ENCODE assay signal across 8 cellular contexts in the genomic region with DNA sequence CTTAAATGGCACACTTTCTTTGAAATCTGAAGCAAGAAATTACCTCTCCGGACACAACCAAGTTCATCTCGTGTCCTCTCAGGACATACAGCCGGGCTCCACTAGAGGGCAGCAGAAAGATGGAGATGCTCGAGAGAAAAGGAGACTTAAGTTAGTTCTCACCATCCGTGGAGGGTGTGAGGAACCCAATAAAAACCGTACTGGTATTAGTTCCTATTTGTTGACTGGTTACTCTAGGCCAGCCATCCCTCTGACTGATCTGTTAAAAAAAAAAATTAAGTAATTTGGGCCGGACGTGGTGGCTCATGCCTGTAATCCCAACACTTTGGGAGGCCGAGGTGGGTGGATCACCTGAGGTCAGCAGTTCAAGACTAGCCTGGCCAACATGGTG. TPM values are rescaled to one million over a fixed set of nuclear protein-coding genes. Genes with fewer than 3 reads are reported as not detected.
DNase-seq lines count a peak whose midpoint lies in the region; ATAC-seq and TF ChIP-seq lines count a peak whose summit lies in the region.

No MANE protein-coding gene starts in this region.

- no peak overlapping the region for H3K4me3 ChIP-seq in HEK293 (ENCODE audit: low read depth, low read length)

- H3K4me1 ChIP-seq in HEK293 (ENCODE audit: control insufficient read depth, insufficient read depth, low read length), result peaks cover 9% of the 10 kb centered on the region

- peaks cover 21% of the 10 kb centered on the region for H3K4me1 Mint-ChIP-seq in CD14-positive monocyte
- peaks cover 22% of the 10 kb centered on the region for H3K4me1 Mint-ChIP-seq in central memory CD8-positive, alpha-beta T cell

- no peaks in the 10 kb centered on the region for H3K9me3 Mint-ChIP-seq in CD14-positive monocyte
- no peaks in the 10 kb centered on the region for H3K9me3 Mint-ChIP-seq in central memory CD8-positive, alpha-beta T cell

- no peaks in the 10 kb centered on the region for H3K36me3 ChIP-seq in HEK293 (ENCODE audit: control insufficient read depth in 2 of 2, insufficient read depth in 1 of 2, low read length in 2 of 2)

- peak; percentile 9 for ATAC-seq in central memory CD8-positive, alpha-beta T cell (replicated peaks; ENCODE audit: extremely low read depth, poor library complexity, severe bottlenecking)
- no peak for ATAC-seq in GM21381 (IDR thresholded peaks at IDR 0.05; ENCODE audit: unreplicated experiment)

- peaks cover 22 to 53% (median 22%) of the 10 kb centered on the region in 3 donors for H3K27me3 Mint-ChIP-seq in CD14-positive monocyte (ENCODE audit: low read depth in 3 of 3)
- peaks cover 4% of the 10 kb centered on the region for H3K27me3 Mint-ChIP-seq in central memory CD8-positive, alpha-beta T cell

- CTCF ChIA-PET in HEK293 (lab: Yijun Ruan, JAX), result interaction anchor here (0.7 to 25.1 kb wide), 29 partner anchors 10 to 575 kb away, joined by 3 to 768 read pairs (median 5); partner anchors contain the start of gene SEMA7A

- no peaks in the 10 kb centered on the region for H3K9me3 ChIP-seq in HEK293 (ENCODE audit: control insufficient read depth, insufficient read depth, low read depth, low read length)

- no peak overlapping the region for H3K27ac Mint-ChIP-seq in CD14-positive monocyte
- H3K27ac Mint-ChIP-seq in central memory CD8-positive, alpha-beta T cell (ENCODE audit: low read depth), result no peak overlapping the region

- DNase-seq in CD14-positive monocyte (ENCODE audit: low spot score) (peak; percentile 72), NCI-H510A (lab: John Stamatoyannopoulos, UW) (peak; percentile 34), kidney glomerular epithelial cell (lab: John Stamatoyannopoulos, UW) (peak; percentile 82)
- DNase-seq in activated CD4-positive, CD25-positive, alpha-beta regulatory T cell treated with anti-CD3 and anti-CD28 coated beads, Interleukin-2, amount 50 U/mL, for 72 hours, result peak; percentile 80
- peak; percentile 73 to 75 for DNase-seq in central memory CD8-positive, alpha-beta T cell (ENCODE audit: low spot score in 2 of 2)
- DNase-seq in stimulated activated CD4-positive, alpha-beta T cell treated with anti-CD3 and anti-CD28 coated beads, Interleukin-4, amount 100 ng/mL, for 24 hours, result peak; percentile 92

- H3K27ac ChIP-seq in HEK293 (ENCODE audit: extremely low read depth, low read depth, low read length), result no peak overlapping the region

- no peaks in the 10 kb centered on the region for H3K36me3 Mint-ChIP-seq in CD14-positive monocyte
- H3K36me3 Mint-ChIP-seq in central memory CD8-positive, alpha-beta T cell (ENCODE audit: insufficient read depth), result peaks cover 7% of the 10 kb centered on the region

- H3K4me3 Mint-ChIP-seq in CD14-positive monocyte, result peak overlapping the region in 1 of 2 donors; percentile 88
- peak overlapping the region; percentile 83 for H3K4me3 Mint-ChIP-seq in central memory CD8-positive, alpha-beta T cell

- TF ChIP-seq CTCF in CD14-positive monocyte (IDR thresholded peaks at IDR 0.05) (peak; percentile 87), HEK293 (tag by site-specific recombination; IDR thresholded peaks at IDR 0.05) (peak; percentile 80)

- intact Hi-C loops in CD14-positive monocyte (cut with micrococcal nuclease), result loop anchor here (2.0 to 10.0 kb wide), 2 partner anchors 64 to 390 kb away; no protein-coding TSS in a partner anchor

- POLR2A ChIA-PET in HEK293 (lab: Yijun Ruan, JAX), result interaction anchor here (1.1 kb wide), 1 partner anchor 241 kb away, joined by 3 read pairs; no protein-coding TSS in a partner anchor

TF ChIP-seq in HEK293, 187 proteins besides CTCF, POLR2A, EP300 and RAD21:
- TF ChIP-seq ZBTB8A (tag by site-specific recombination; IDR thresholded peaks at IDR 0.05) (peak; percentile 25; the same call in 1 of the 2 replicates), ZNF2 (tag by site-specific recombination; IDR thresholded peaks at IDR 0.05) (0 out of 2 replicates have a peak, but pooled peaks have one; percentile 20), ZNF341 (tag by site-specific recombination; IDR thresholded peaks at IDR 0.05; ENCODE audit: low read depth) (no peak), ZNF394 (tag by site-specific recombination; IDR thresholded peaks at IDR 0.05; ENCODE audit: borderline replicate concordance) (0 out of 2 replicates have a peak, but pooled peaks have one; percentile 15), ZSCAN30 (tag by site-specific recombination; IDR thresholded peaks at IDR 0.05) (peak; percentile 54; the same call in 1 of the 2 replicates), ZNF18 (tag by site-specific recombination; IDR thresholded peaks at IDR 0.05) (peak; percentile 80), ZNF677 (tag by site-specific recombination; IDR thresholded peaks at IDR 0.05) (no peak), GLI2 (tag by site-specific recombination; IDR thresholded peaks at IDR 0.05; ENCODE audit: borderline replicate concordance, low read depth) (no peak), ZNF658 (tag by site-specific recombination; IDR thresholded peaks at IDR 0.05) (no peak), ZNF366 (tag by site-specific recombination; conservative IDR thresholded peaks at IDR 0.05) (peak; percentile 48; the same call in 1 of the 2 replicates), ZNF416 (tag by site-specific recombination; IDR thresholded peaks at IDR 0.05) (no peak), ZNF654 (tag by site-specific recombination; IDR thresholded peaks at IDR 0.05; ENCODE audit: low read depth) (peak; percentile 73), ZNF791 (tag by site-specific recombination; IDR thresholded peaks at IDR 0.05) (no peak), SP7 (tag by site-specific recombination; IDR thresholded peaks at IDR 0.05) (peak; percentile 32; the same call in 1 of the 2 replicates), ZNF660 (tag by site-specific recombination; IDR thresholded peaks at IDR 0.05) (peak; percentile 71)
- TF ChIP-seq, protein P1, sequence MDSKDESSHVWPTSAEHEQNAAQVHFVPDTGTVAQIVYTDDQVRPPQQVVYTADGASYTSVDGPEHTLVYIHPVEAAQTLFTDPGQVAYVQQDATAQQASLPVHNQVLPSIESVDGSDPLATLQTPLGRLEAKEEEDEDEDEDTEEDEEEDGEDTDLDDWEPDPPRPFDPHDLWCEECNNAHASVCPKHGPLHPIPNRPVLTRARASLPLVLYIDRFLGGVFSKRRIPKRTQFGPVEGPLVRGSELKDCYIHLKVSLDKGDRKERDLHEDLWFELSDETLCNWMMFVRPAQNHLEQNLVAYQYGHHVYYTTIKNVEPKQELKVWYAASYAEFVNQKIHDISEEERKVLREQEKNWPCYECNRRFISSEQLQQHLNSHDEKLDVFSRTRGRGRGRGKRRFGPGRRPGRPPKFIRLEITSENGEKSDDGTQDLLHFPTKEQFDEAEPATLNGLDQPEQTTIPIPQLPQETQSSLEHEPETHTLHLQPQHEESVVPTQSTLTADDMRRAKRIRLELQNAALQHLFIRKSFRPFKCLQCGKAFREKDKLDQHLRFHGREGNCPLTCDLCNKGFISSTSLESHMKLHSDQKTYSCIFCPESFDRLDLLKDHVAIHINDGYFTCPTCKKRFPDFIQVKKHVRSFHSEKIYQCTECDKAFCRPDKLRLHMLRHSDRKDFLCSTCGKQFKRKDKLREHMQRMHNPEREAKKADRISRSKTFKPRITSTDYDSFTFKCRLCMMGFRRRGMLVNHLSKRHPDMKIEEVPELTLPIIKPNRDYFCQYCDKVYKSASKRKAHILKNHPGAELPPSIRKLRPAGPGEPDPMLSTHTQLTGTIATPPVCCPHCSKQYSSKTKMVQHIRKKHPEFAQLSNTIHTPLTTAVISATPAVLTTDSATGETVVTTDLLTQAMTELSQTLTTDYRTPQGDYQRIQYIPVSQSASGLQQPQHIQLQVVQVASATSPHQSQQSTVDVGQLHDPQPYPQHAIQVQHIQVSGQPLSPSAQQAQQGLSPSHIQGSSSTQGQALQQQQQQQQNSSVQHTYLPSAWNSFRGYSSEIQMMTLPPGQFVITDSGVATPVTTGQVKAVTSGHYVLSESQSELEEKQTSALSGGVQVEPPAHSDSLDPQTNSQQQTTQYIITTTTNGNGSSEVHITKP (tag by site-specific recombination; IDR thresholded peaks at IDR 0.05), result peak; percentile 79
- TF ChIP-seq, protein P2, sequence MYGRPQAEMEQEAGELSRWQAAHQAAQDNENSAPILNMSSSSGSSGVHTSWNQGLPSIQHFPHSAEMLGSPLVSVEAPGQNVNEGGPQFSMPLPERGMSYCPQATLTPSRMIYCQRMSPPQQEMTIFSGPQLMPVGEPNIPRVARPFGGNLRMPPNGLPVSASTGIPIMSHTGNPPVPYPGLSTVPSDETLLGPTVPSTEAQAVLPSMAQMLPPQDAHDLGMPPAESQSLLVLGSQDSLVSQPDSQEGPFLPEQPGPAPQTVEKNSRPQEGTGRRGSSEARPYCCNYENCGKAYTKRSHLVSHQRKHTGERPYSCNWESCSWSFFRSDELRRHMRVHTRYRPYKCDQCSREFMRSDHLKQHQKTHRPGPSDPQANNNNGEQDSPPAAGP (tag by site-specific recombination; IDR thresholded peaks at IDR 0.05), result 0 out of 2 replicates have a peak, but pooled peaks have one; percentile 20

RNA-seq across cellular contexts. Expression of gene CYP11A1, which starts 7.9 kb away (rescaled TPM):
- not detected for polyA plus RNA-seq in CD14-positive monocyte

RNA-seq across cellular contexts. Expression of gene SEMA7A, which starts 58.5 kb away (rescaled TPM):
- under 1 TPM; 0.04 to 0.15 TPM for polyA plus RNA-seq in CD14-positive monocyte

Comparison
In these comparisons a context has a peak if more than half of its experiments do, and no peak if none do; other contexts are left out.
1. DNase-seq: peak in every context shown above with its lines; median percentile 92 in stimulated activated CD4-positive, alpha-beta T cell treated with anti-CD3 and anti-CD28 coated beads, Interleukin-4, amount 100 ng/mL, for 24 hours; 82 in kidney glomerular epithelial cell; 80 in activated CD4-positive, CD25-positive, alpha-beta regulatory T cell treated with anti-CD3 and anti-CD28 coated beads, Interleukin-2, amount 50 U/mL, for 72 hours; 74 in central memory CD8-positive, alpha-beta T cell; 72 in CD14-positive monocyte; 34 in NCI-H510A.